8 cellular contexts compared by ENCODE assay signal in the genomic region with DNA sequence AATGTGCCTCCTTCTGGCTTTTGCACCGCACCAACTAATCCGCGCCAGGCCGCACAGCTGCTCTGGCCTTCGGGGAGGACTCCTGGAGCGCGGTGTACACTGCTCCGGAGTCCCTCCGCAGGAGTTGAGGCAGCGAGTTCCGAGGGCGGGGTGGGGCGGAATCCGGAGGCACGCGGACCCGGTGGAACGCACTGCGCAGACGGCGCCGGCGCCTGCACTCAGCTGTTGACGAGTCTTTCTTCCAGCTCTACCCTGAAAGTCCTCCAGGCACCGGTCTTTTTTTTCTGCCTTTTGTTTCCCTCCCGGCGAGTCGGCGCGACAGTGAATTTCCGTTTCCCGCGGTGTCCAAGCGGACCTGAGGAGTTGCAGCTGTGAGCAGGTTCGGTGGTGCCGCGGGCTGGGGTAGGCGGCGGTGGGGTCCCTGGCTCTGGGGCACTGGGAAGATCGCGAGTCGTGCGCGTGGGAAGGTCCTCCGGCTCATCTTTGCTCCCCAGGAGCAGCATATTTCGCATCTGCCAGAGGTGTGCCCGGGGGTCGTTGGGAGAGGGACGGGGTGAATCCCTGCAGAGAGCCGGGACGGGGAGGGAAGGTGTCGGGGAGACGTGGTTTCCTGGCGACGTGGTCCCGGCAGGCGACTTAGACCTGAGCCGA. TPM values are rescaled to one million over a fixed set of nuclear protein-coding genes. Genes with fewer than 3 reads are reported as not detected.
DNase-seq lines count a peak whose midpoint lies in the region; TF ChIP-seq lines count a peak whose summit lies in the region.

No MANE protein-coding gene starts in this region.

- peak overlapping the region; percentile 93 for H2AFZ ChIP-seq in GM23248

- peak overlapping the region; percentile 80 for H3K4me3 ChIP-seq in GM23248
- H3K4me3 ChIP-seq in epithelial cell of proximal tubule (ENCODE audit: low read depth, low read length) = peak overlapping the region; percentile 89

- peak overlapping the region; percentile 34 for H3K27ac ChIP-seq in GM23248

- H3K4me1 ChIP-seq in GM23248 (ENCODE audit: insufficient read depth) = no peaks in the 10 kb centered on the region; the same call in 1 of the 2 replicates

- no peaks in the 10 kb centered on the region for H3K9me3 ChIP-seq in GM23248 (ENCODE audit: low read depth)

- in situ Hi-C loops in GM23248 (cut with MboI) = no loop called here

- DNase-seq in AG09319 (ENCODE audit: extremely low read depth, low read depth) (peak; percentile 18), GM23248 (peak; percentile 82), NCI-H345 (lab: John Stamatoyannopoulos, UW) (peak; percentile 44), epithelial cell of proximal tubule (ENCODE audit: low read depth) (no peak), mucosa of gallbladder (ENCODE audit: low spot score) (peak; percentile 51), NK-92 (lab: John Stamatoyannopoulos, UW; ENCODE audit: unreplicated experiment) (no peak)
- DNase-seq in activated CD8-positive, alpha-beta memory T cell treated with anti-CD3 and anti-CD28 coated beads, Interleukin-2, amount 50 U/mL, for 48 hours = peak; percentile 82
- peak; percentile 72 for DNase-seq in stimulated activated CD8-positive, alpha-beta memory T cell treated with anti-CD3 and anti-CD28 coated beads, Interleukin-4, amount 100 ng/mL, for 48 hours

- 0 out of 2 replicates have a peak, but pooled peaks cover 10% of the 10 kb centered on the region for H3F3A ChIP-seq in GM23248 (ENCODE audit: insufficient read depth)

- H3K4me2 ChIP-seq in GM23248 (ENCODE audit: unreplicated experiment) = peak overlapping the region; percentile 87

- no peak for TF ChIP-seq CTCF in AG09319 (IDR thresholded peaks at IDR 0.05; ENCODE audit: low read depth, low read length)
- no peak for TF ChIP-seq CTCF in epithelial cell of proximal tubule (conservative IDR thresholded peaks at IDR 0.05; ENCODE audit: low read depth, low read length)

- H3K27me3 ChIP-seq in GM23248 (replicated peaks; ENCODE audit: insufficient read depth) = no peaks in the 10 kb centered on the region

- WGBS in GM23248 (ENCODE audit: low coverage in 1 of 2, low lambda C conversion rate in 2 of 2, missing lambda C conversion rate in 2 of 2), 2 experiments = 1 to 2% methylated on average over 54 to 57 of the region's 58 CpGs

- no peaks in the 10 kb centered on the region for H3K9me2 ChIP-seq in GM23248 (ENCODE audit: insufficient read depth)

- no peaks in the 10 kb centered on the region for H4K20me1 ChIP-seq in GM23248 (ENCODE audit: insufficient read depth)

- peak overlapping the region; percentile 72 for H3K9ac ChIP-seq in GM23248

- no peaks in the 10 kb centered on the region for H3K36me3 ChIP-seq in GM23248 (ENCODE audit: low read depth)

- no peaks in the 10 kb centered on the region for H3K79me2 ChIP-seq in GM23248 (ENCODE audit: insufficient read depth)

RNA-seq across cellular contexts. Expression of a gene that starts 44.1 kb away (rescaled TPM):
- not detected in 2 replicates for total RNA-seq in GM23248 (2014; rRNA removed; shearing (Covaris generic))
- polyA plus RNA-seq in GM23248 (2016; fragmentation: Nextera tagmentation; extraction: Ambion mirVana) = 0.24 and 0.46 TPM in 2 replicates
- not detected in 2 replicates for total RNA-seq in epithelial cell of proximal tubule
- 0.52 TPM for total RNA-seq in mucosa of gallbladder

Comparison
In these comparisons a context has a peak if more than half of its experiments do, and no peak if none do; other contexts are left out.
1. DNase-seq: peak in AG09319 (single experiment), GM23248 (single experiment), NCI-H345 (single experiment), activated CD8-positive, alpha-beta memory T cell treated with anti-CD3 and anti-CD28 coated beads, Interleukin-2, amount 50 U/mL, for 48 hours (single experiment), mucosa of gallbladder (single experiment) and stimulated activated CD8-positive, alpha-beta memory T cell treated with anti-CD3 and anti-CD28 coated beads, Interleukin-4, amount 100 ng/mL, for 48 hours (single experiment); none in epithelial cell of proximal tubule (single experiment) and NK-92 (single experiment).